Comparison of ENCODE assay signal across 1 cellular context in the genomic region with DNA sequence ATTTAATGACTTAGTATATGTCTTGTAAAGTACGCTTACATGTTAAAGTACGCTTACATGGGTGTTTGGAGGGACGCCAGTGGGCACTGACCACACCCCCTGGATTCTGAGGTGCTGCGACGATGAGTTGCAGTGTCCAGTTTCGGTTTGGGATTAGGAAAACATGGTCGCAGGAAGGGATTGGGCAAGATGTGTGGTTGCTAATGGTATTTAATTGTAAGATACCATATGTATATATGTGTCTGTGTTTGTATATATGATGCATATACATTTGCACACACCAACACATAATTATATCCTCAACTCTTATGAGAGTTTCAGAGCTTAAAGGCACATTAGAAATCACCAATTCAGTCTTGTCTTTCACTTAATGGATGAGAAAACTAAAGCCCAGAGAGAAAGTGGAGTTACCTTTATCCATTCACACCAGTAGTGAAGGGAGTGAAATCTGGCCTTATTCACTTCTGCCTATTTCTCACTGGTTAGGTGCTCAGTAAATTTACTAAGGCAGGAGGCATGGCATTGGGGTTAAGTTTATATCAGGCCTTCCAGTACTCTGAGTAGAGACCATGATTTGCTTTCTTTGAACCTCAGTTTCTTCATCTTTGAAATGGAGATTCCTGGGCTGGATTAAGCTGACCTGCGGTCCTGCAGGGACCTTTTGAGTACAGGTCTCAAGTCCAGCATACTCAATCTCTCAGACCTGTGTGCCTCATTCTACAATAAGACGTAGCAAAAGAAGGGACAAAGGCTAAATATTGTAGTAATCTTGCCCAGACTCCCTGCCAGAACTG.
TF ChIP-seq lines count a peak whose summit lies in the region.

No MANE protein-coding gene starts in this region.

TF ChIP-seq in K562, 482 proteins besides CTCF, POLR2A, EP300 and RAD21 (continued from another document and continues in another):
- TF ChIP-seq ZBTB5 (IDR thresholded peaks at IDR 0.05) (no peak), ZNF347 (CRISPR knock-in tag; IDR thresholded peaks at IDR 0.05; ENCODE audit: low read depth) (no peak), ZNF124 (CRISPR knock-in tag; IDR thresholded peaks at IDR 0.05) (no peak), KLF13 (tag; IDR thresholded peaks at IDR 0.05; ENCODE audit: borderline replicate concordance, low read depth) (no peak), AFF1 (IDR thresholded peaks at IDR 0.05; ENCODE audit: low read depth in 1 of 2, partially characterized antibody in 2 of 2) (no peak), KLF1 (tag; IDR thresholded peaks at IDR 0.05) (no peak), CHD1 (IDR thresholded peaks at IDR 0.05; ENCODE audit: low read length) (no peak), CEBPG (CRISPR knock-in tag; IDR thresholded peaks at IDR 0.05) (peak; percentile 59), CEBPG (tag; conservative IDR thresholded peaks at IDR 0.05 in 1 of 2, IDR thresholded peaks at IDR 0.05 in 1 of 2) (peak; percentile 40 to 86; a peak in 3 of 4 replicates), NRF1 (conservative IDR thresholded peaks at IDR 0.05 in 1 of 2, IDR thresholded peaks at IDR 0.05 in 1 of 2) (0 out of 4 replicates have a peak, but pooled peaks of 1 of the 2 experiments have one; percentile 11), ZNF436 (CRISPR knock-in tag; IDR thresholded peaks at IDR 0.05) (no peak), SAP30 (IDR thresholded peaks at IDR 0.05; ENCODE audit: borderline replicate concordance, insufficient read depth, low read depth, low read length, poor library complexity, severe bottlenecking) (no peak), ZFPM2 (CRISPR knock-in tag; IDR thresholded peaks at IDR 0.05) (no peak), SMAD3 (CRISPR knock-in tag; conservative IDR thresholded peaks at IDR 0.05) (no peak), CSDE1 (IDR thresholded peaks at IDR 0.05) (no peak), YY1 (IDR thresholded peaks at IDR 0.05; ENCODE audit: borderline replicate concordance in 1 of 3, control insufficient read depth in 1 of 3, extremely low read depth in 1 of 3, insufficient read depth in 3 of 3, insufficient read length in 1 of 3, insufficient replicate concordance in 2 of 3, low read depth in 1 of 3, low read length in 2 of 3) (peak in 1 of 3 experiments; percentile 27), ZNF133 (CRISPR knock-in tag; IDR thresholded peaks at IDR 0.05) (no peak), GATAD2B (IDR thresholded peaks at IDR 0.05; ENCODE audit: borderline replicate concordance) (no peak), ZNF143 (CRISPR knock-in tag; IDR thresholded peaks at IDR 0.05) (no peak), ZNF431 (CRISPR knock-in tag; IDR thresholded peaks at IDR 0.05) (no peak), CBFB (CRISPR knock-in tag; IDR thresholded peaks at IDR 0.05) (0 out of 2 replicates have a peak, but pooled peaks have one; percentile 21), PHB2 (IDR thresholded peaks at IDR 0.05; ENCODE audit: low read depth) (no peak), CBFA2T2 (conservative IDR thresholded peaks at IDR 0.05) (no peak), ZNF707 (CRISPR knock-in tag; conservative IDR thresholded peaks at IDR 0.05) (no peak), TEAD2 (tag; IDR thresholded peaks at IDR 0.05) (0 out of 2 replicates have a peak, but pooled peaks have one; percentile 6), ZNF696 (CRISPR knock-in tag; conservative IDR thresholded peaks at IDR 0.05) (no peak), TSHZ1 (CRISPR knock-in tag; IDR thresholded peaks at IDR 0.05) (no peak), SIX5 (IDR thresholded peaks at IDR 0.05; ENCODE audit: borderline replicate concordance in 1 of 2, insufficient read depth in 1 of 2, low read depth in 1 of 2, low read length in 2 of 2) (no peak), POU5F1 (IDR thresholded peaks at IDR 0.05; ENCODE audit: borderline replicate concordance, low read depth, low read length, partially characterized antibody) (no peak)
- TF ChIP-seq, protein P1, sequence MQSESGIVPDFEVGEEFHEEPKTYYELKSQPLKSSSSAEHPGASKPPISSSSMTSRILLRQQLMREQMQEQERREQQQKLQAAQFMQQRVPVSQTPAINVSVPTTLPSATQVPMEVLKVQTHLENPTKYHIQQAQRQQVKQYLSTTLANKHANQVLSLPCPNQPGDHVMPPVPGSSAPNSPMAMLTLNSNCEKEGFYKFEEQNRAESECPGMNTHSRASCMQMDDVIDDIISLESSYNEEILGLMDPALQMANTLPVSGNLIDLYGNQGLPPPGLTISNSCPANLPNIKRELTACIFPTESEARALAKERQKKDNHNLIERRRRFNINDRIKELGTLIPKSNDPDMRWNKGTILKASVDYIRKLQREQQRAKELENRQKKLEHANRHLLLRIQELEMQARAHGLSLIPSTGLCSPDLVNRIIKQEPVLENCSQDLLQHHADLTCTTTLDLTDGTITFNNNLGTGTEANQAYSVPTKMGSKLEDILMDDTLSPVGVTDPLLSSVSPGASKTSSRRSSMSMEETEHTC (IDR thresholded peaks at IDR 0.05), result no peak
- TF ChIP-seq, protein P2, sequence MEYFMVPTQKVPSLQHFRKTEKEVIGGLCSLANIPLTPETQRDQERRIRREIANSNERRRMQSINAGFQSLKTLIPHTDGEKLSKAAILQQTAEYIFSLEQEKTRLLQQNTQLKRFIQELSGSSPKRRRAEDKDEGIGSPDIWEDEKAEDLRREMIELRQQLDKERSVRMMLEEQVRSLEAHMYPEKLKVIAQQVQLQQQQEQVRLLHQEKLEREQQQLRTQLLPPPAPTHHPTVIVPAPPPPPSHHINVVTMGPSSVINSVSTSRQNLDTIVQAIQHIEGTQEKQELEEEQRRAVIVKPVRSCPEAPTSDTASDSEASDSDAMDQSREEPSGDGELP (CRISPR knock-in tag; IDR thresholded peaks at IDR 0.05; ENCODE audit: borderline replicate concordance), result 0 out of 2 replicates have a peak, but pooled peaks have one; percentile 13
- TF ChIP-seq, protein P3, sequence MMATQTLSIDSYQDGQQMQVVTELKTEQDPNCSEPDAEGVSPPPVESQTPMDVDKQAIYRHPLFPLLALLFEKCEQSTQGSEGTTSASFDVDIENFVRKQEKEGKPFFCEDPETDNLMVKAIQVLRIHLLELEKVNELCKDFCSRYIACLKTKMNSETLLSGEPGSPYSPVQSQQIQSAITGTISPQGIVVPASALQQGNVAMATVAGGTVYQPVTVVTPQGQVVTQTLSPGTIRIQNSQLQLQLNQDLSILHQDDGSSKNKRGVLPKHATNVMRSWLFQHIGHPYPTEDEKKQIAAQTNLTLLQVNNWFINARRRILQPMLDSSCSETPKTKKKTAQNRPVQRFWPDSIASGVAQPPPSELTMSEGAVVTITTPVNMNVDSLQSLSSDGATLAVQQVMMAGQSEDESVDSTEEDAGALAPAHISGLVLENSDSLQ (IDR thresholded peaks at IDR 0.05), result no peak
